Comparison of ENCODE assay signal across 9 cellular contexts in genomic region chr18:58605027-58606020, GRCh38. TPM values are rescaled to one million over a fixed set of nuclear protein-coding genes. Genes with fewer than 3 reads are reported as not detected.
A peak's percentile ranks its signal among the peaks of the same experiment; 100 is the strongest.
DNase-seq lines count a peak whose midpoint lies in the region; ATAC-seq and TF ChIP-seq lines count a peak whose summit lies in the region.
"Had no signal": no experiment of that assay in that cellular context is flagged by ENCODE, and none has a peak within 500 bp of the region (broad histone marks: within the 10 kb centered on the region; RNA-seq: fewer than 3 reads in every experiment).

No MANE protein-coding gene starts in this region.

- H3K4me3 Mint-ChIP-seq in CD4-positive, alpha-beta memory T cell: peak overlapping the region in 7 of 8 donors; percentile 9 to 74 (median 57)
- H3K4me3 Mint-ChIP-seq in endothelial cell (ENCODE audit: unreplicated experiment): no peak overlapping the region

- no peaks in the 10 kb centered on the region for H3K27me3 ChIP-seq in CD4-positive, alpha-beta memory T cell (ENCODE audit: insufficient read depth, low read length)

- H3K27ac Mint-ChIP-seq in CD4-positive, alpha-beta memory T cell: peak overlapping the region; percentile 39 to 88 (median 64)
- H3K27ac Mint-ChIP-seq in endothelial cell (ENCODE audit: unreplicated experiment): no peak overlapping the region

- peak; percentile 31 to 70 (median 52) for DNase-seq in CD4-positive, alpha-beta memory T cell
- DNase-seq in activated CD8-positive, alpha-beta memory T cell treated with anti-CD3 and anti-CD28 coated beads, Interleukin-2, amount 50 U/mL, for 4 hours: peak; percentile 43
- DNase-seq in islet precursor cell: peak; percentile 64
- no peak for DNase-seq in NCI-H187 (lab: John Stamatoyannopoulos, UW)
- no peak for DNase-seq in sciatic nerve (ENCODE audit: low spot score)
- DNase-seq in endothelial cell (ENCODE audit: low spot score): no peak
- DNase-seq: posterior cingulate gyrus had no signal

- H3K9me3 Mint-ChIP-seq in CD4-positive, alpha-beta memory T cell: no peaks in the 10 kb centered on the region
- no peaks in the 10 kb centered on the region for H3K9me3 Mint-ChIP-seq in endothelial cell (ENCODE audit: unreplicated experiment)

- peaks cover 51% of the 10 kb centered on the region for H3K4me1 ChIP-seq in CD4-positive, alpha-beta memory T cell (ENCODE audit: insufficient read depth, low read length)

- peak; percentile 61 for ATAC-seq in HG03378 (IDR thresholded peaks at IDR 0.05; ENCODE audit: unreplicated experiment)
- ATAC-seq in sciatic nerve: no peak
- no peak for ATAC-seq in GM21723 (IDR thresholded peaks at IDR 0.05; ENCODE audit: unreplicated experiment)

- no peak overlapping the region for H3K27ac ChIP-seq in CD4-positive, alpha-beta memory T cell (ENCODE audit: low read depth, low read length)

- H3K9me3 ChIP-seq in CD4-positive, alpha-beta memory T cell (ENCODE audit: control insufficient read depth in 1 of 2, low read length in 2 of 2): no peaks in the 10 kb centered on the region

- H3K36me3 Mint-ChIP-seq in CD4-positive, alpha-beta memory T cell: no peaks in the 10 kb centered on the region
- H3K36me3 Mint-ChIP-seq in endothelial cell (ENCODE audit: low read depth, unreplicated experiment): no peaks in the 10 kb centered on the region

- intact Hi-C loops in CD4-positive, alpha-beta memory T cell (cut with micrococcal nuclease): loop anchor here (1.0 kb wide), 1 partner anchor 10 kb away; no protein-coding TSS in a partner anchor
- intact Hi-C loops in sciatic nerve (cut with DNase I): no loop called here

- CTCF ChIA-PET in CD4-positive, alpha-beta memory T cell (lab: Charles Lee; ENCODE audit: partially characterized antibody): interaction anchor here (1.2 to 2.0 kb wide), 2 partner anchors 13 to 76 kb away, joined by 3 to 6 read pairs; no protein-coding TSS in a partner anchor

- no peak overlapping the region for H3K4me3 ChIP-seq in CD4-positive, alpha-beta memory T cell (ENCODE audit: low read length in 2 of 2)

- no peaks in the 10 kb centered on the region for H3K36me3 ChIP-seq in CD4-positive, alpha-beta memory T cell (ENCODE audit: insufficient read depth, low read length)

- POLR2A ChIA-PET in CD4-positive, alpha-beta memory T cell (lab: Charles Lee; ENCODE audit: partially characterized antibody): interaction anchor here (0.7 to 1.4 kb wide), 2 partner anchors 10 to 52 kb away, joined by 5 read pairs; no protein-coding TSS in a partner anchor

- H3K27me3 Mint-ChIP-seq in CD4-positive, alpha-beta memory T cell: no peaks in the 10 kb centered on the region
- H3K27me3 Mint-ChIP-seq in endothelial cell (ENCODE audit: unreplicated experiment): no peaks in the 10 kb centered on the region

- TF ChIP-seq CTCF in endothelial cell (IDR thresholded peaks at IDR 0.05; ENCODE audit: unreplicated experiment): no peak

- H3K4me1 Mint-ChIP-seq in CD4-positive, alpha-beta memory T cell: peaks cover 26 to 62% (median 44%) of the 10 kb centered on the region in 4 donors
- H3K4me1 Mint-ChIP-seq in endothelial cell (ENCODE audit: unreplicated experiment): peaks cover 6% of the 10 kb centered on the region

RNA-seq across cellular contexts. Expression of gene ALPK2, which starts 23.6 kb away (rescaled TPM):
- total RNA-seq in CD4-positive, alpha-beta memory T cell: 1 to 10 TPM; 1.5 to 1.9 TPM
- polyA plus RNA-seq in CD4-positive, alpha-beta memory T cell: under 1 TPM in 1 of 2 donors, not detected in 1; 0.30 TPM
- total RNA-seq in sciatic nerve (0.09 TPM), endothelial cell (ENCODE audit: unreplicated experiment) (0.59 TPM)

Comparison
In these comparisons a context has a peak if more than half of its experiments do, and no peak if none do; other contexts are left out.
1. DNase-seq: peak in CD4-positive, alpha-beta memory T cell (5 of 5), activated CD8-positive, alpha-beta memory T cell treated with anti-CD3 and anti-CD28 coated beads, Interleukin-2, amount 50 U/mL, for 4 hours (single experiment) and islet precursor cell (single experiment); none in NCI-H187 (0 of 2), sciatic nerve (single experiment) and endothelial cell (single experiment).